2 cellular contexts compared by ENCODE assay signal in the genomic region with DNA sequence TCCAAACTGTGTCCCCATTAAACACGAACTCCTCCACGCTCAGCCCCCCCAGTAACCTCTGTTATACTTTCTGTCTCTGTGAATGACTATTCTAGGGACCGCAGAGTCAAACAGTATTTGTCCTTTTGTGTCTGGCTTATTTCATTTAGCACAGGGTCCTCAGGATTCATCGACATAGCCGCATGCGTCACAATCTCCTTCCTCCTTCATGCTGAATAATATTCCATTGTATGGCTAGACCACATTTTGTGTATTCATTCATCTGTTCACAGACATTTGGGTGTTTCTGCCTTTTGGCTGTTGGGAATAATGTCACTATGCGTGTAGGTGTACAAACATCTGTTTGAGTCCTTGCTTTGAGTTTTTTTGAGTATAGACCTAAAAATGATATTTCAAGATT.
TF ChIP-seq lines count a peak whose summit lies in the region.

No MANE protein-coding gene starts in this region.

TF ChIP-seq in A549, 52 proteins besides CTCF, POLR2A, EP300 and RAD21:
- TF ChIP-seq PBX3 (IDR thresholded peaks at IDR 0.05) (no peak), MYC (IDR thresholded peaks at IDR 0.05; ENCODE audit: borderline replicate concordance, low read length) (no peak)

TF ChIP-seq in HCT116, 20 proteins besides CTCF, POLR2A, EP300 and RAD21 (continued from another document):
- no peak for TF ChIP-seq ZBTB33 (IDR thresholded peaks at IDR 0.05; ENCODE audit: extremely low read depth, insufficient replicate concordance, low read length)
- TF ChIP-seq SIN3A (IDR thresholded peaks at IDR 0.05; ENCODE audit: low read depth) = no peak
- no peak for TF ChIP-seq YY1 (IDR thresholded peaks at IDR 0.05; ENCODE audit: extremely low read depth, insufficient replicate concordance, low read depth, low read length)
- no peak for TF ChIP-seq SP1 (IDR thresholded peaks at IDR 0.05; ENCODE audit: low read depth)
- TF ChIP-seq, protein P1, sequence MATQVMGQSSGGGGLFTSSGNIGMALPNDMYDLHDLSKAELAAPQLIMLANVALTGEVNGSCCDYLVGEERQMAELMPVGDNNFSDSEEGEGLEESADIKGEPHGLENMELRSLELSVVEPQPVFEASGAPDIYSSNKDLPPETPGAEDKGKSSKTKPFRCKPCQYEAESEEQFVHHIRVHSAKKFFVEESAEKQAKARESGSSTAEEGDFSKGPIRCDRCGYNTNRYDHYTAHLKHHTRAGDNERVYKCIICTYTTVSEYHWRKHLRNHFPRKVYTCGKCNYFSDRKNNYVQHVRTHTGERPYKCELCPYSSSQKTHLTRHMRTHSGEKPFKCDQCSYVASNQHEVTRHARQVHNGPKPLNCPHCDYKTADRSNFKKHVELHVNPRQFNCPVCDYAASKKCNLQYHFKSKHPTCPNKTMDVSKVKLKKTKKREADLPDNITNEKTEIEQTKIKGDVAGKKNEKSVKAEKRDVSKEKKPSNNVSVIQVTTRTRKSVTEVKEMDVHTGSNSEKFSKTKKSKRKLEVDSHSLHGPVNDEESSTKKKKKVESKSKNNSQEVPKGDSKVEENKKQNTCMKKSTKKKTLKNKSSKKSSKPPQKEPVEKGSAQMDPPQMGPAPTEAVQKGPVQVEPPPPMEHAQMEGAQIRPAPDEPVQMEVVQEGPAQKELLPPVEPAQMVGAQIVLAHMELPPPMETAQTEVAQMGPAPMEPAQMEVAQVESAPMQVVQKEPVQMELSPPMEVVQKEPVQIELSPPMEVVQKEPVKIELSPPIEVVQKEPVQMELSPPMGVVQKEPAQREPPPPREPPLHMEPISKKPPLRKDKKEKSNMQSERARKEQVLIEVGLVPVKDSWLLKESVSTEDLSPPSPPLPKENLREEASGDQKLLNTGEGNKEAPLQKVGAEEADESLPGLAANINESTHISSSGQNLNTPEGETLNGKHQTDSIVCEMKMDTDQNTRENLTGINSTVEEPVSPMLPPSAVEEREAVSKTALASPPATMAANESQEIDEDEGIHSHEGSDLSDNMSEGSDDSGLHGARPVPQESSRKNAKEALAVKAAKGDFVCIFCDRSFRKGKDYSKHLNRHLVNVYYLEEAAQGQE (IDR thresholded peaks at IDR 0.05; ENCODE audit: low read depth) = no peak
- TF ChIP-seq ZFX (IDR thresholded peaks at IDR 0.05) = no peak
- TF ChIP-seq, protein P2, sequence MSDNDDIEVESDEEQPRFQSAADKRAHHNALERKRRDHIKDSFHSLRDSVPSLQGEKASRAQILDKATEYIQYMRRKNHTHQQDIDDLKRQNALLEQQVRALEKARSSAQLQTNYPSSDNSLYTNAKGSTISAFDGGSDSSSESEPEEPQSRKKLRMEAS (IDR thresholded peaks at IDR 0.05) = no peak
